ENCODE assay signal across 8 cellular contexts in genomic region chr17:9021985-9022552, GRCh38. TPM values are rescaled to one million over a fixed set of nuclear protein-coding genes. Genes with fewer than 3 reads are reported as not detected.
DNase-seq lines count a peak whose midpoint lies in the region; ATAC-seq and TF ChIP-seq lines count a peak whose summit lies in the region.

No MANE protein-coding gene starts in this region.

- peaks cover 5 to 20% of the 10 kb centered on the region in 2 donors for H3K4me1 ChIP-seq in esophagus (ENCODE audit: control insufficient read depth in 2 of 2, insufficient read depth in 2 of 2, low read length in 1 of 2)

- TF ChIP-seq CTCF in SU-DHL-6 (IDR thresholded peaks at IDR 0.05; ENCODE audit: insufficient read depth, low read length, poor library complexity, severe bottlenecking), result no peak

- WGBS in esophagus, 2 donors, result 1% methylated on average over 28 to 76 of the region's 76 CpGs

- H3K79me2 ChIP-seq in SU-DHL-6 (ENCODE audit: insufficient read depth, low read length), result no peaks in the 10 kb centered on the region

- no peaks in the 10 kb centered on the region for H3K9me3 Mint-ChIP-seq in natural killer cell treated with Interleukin-12 subunit alpha and Interleukin-12 subunit beta and Interleukin-15 and Interleukin-18, amount 100 ng/mL, for 72 hours

- H3K4me3 Mint-ChIP-seq in natural killer cell treated with Interleukin-12 subunit alpha and Interleukin-12 subunit beta and Interleukin-15 and Interleukin-18, amount 100 ng/mL, for 72 hours, result peak overlapping the region; percentile 81

- H3K9ac ChIP-seq in SU-DHL-6 (ENCODE audit: low read length), result no peak overlapping the region

- H3K27ac ChIP-seq in SU-DHL-6 (ENCODE audit: low read depth, low read length) (no peak overlapping the region), esophagus (ENCODE audit: low read depth in 2 of 2, low read length in 1 of 2) (peak overlapping the region; percentile 63 to 79)

- H3K9me2 ChIP-seq in SU-DHL-6 (replicated peaks; ENCODE audit: insufficient read depth, low read length), result no peaks in the 10 kb centered on the region

- ATAC-seq in natural killer cell treated with Interleukin-12 subunit alpha and Interleukin-12 subunit beta and Interleukin-15 and Interleukin-18, amount 100 ng/mL, for 72 hours, result peak in 1 of 2 donors; percentile 32

- H3F3A ChIP-seq in SU-DHL-6 (ENCODE audit: insufficient read depth), result no peaks in the 10 kb centered on the region

- H3K27me3 ChIP-seq in SU-DHL-6 (ENCODE audit: low read length), result no peaks in the 10 kb centered on the region
- H3K27me3 ChIP-seq in esophagus (ENCODE audit: control insufficient read depth in 1 of 2, insufficient read depth in 2 of 2, low read length in 2 of 2), result no peaks in the 10 kb centered on the region

- no peaks in the 10 kb centered on the region for H4K20me1 ChIP-seq in SU-DHL-6 (ENCODE audit: low read depth, low read length)

- H3K36me3 ChIP-seq in SU-DHL-6 (ENCODE audit: low read length) (no peaks in the 10 kb centered on the region), esophagus (ENCODE audit: control insufficient read depth in 2 of 2, insufficient read depth in 2 of 2, low read length in 1 of 2) (peaks cover 0 to 3% of the 10 kb centered on the region in 2 donors)

- H3K9me3 ChIP-seq in SU-DHL-6 (ENCODE audit: insufficient read depth, low read length) (no peaks in the 10 kb centered on the region), esophagus (ENCODE audit: control insufficient read depth in 2 of 2, insufficient read depth in 1 of 2, low read depth in 1 of 2, low read length in 1 of 2) (peaks cover 0 to 2% of the 10 kb centered on the region in 2 donors)

- no peaks in the 10 kb centered on the region for H3K36me3 Mint-ChIP-seq in natural killer cell treated with Interleukin-12 subunit alpha and Interleukin-12 subunit beta and Interleukin-15 and Interleukin-18, amount 100 ng/mL, for 72 hours

- H3K27me3 Mint-ChIP-seq in natural killer cell treated with Interleukin-12 subunit alpha and Interleukin-12 subunit beta and Interleukin-15 and Interleukin-18, amount 100 ng/mL, for 72 hours, result peaks cover 35 to 60% of the 10 kb centered on the region in 2 donors

- H3K4me3 ChIP-seq in SU-DHL-6 (ENCODE audit: insufficient read depth, low read length, poor library complexity, severe bottlenecking) (peak overlapping the region; percentile 63), esophagus (ENCODE audit: low read depth in 1 of 2, low read length in 2 of 2) (peak overlapping the region; percentile 63 to 68)

- DNase-seq in NCI-H1105 treated with DMSO at 0.1 percent for 48 hours (lab: John Stamatoyannopoulos, UW), result peak; percentile 20
- DNase-seq in NCI-H1105 (lab: John Stamatoyannopoulos, UW), result no peak
- no peak for DNase-seq in natural killer cell treated with Interleukin-12 subunit alpha and Interleukin-12 subunit beta and Interleukin-15 and Interleukin-18, amount 100 ng/mL, for 72 hours (ENCODE audit: low spot score)
- no peak for DNase-seq in GM19238 (ENCODE audit: insufficient read length, low spot score)
- DNase-seq in stimulated activated CD8-positive, alpha-beta memory T cell treated with anti-CD3 and anti-CD28 coated beads, Interleukin-4, amount 100 ng/mL, for 48 hours, result no peak
- no peak for DNase-seq in activated gamma-delta T cell treated with Interleukin-2 at 50 U/mL for 16 hours

- no peak overlapping the region for H3K27ac Mint-ChIP-seq in natural killer cell treated with Interleukin-12 subunit alpha and Interleukin-12 subunit beta and Interleukin-15 and Interleukin-18, amount 100 ng/mL, for 72 hours

- peak overlapping the region; percentile 63 for H3K4me2 ChIP-seq in SU-DHL-6 (ENCODE audit: low read depth, low read length, poor library complexity, severe bottlenecking)

- peaks cover 7 to 9% of the 10 kb centered on the region in 2 donors for H3K4me1 Mint-ChIP-seq in natural killer cell treated with Interleukin-12 subunit alpha and Interleukin-12 subunit beta and Interleukin-15 and Interleukin-18, amount 100 ng/mL, for 72 hours (ENCODE audit: low read depth in 2 of 2)

- no peak overlapping the region for H2AFZ ChIP-seq in SU-DHL-6 (ENCODE audit: low read depth, low read length, severe bottlenecking)

RNA-seq across cellular contexts. Expression of gene NTN1, which starts 0.8 kb away (rescaled TPM):
- polyA plus RNA-seq in esophagus, result 10 to 100 TPM; 10.3 to 12.3 TPM
- under 1 TPM; 0.10 to 0.20 TPM for total RNA-seq in natural killer cell treated with Interleukin-12 subunit alpha and Interleukin-12 subunit beta and Interleukin-15 and Interleukin-18, amount 100 ng/mL, for 72 hours

RNA-seq across cellular contexts. Expression of gene PIK3R5, which starts 56.6 kb away (rescaled TPM):
- polyA plus RNA-seq in esophagus, result 1 to 10 TPM; 1.1 to 1.3 TPM
- 100 to 1,000 TPM; 112 to 119 TPM for total RNA-seq in natural killer cell treated with Interleukin-12 subunit alpha and Interleukin-12 subunit beta and Interleukin-15 and Interleukin-18, amount 100 ng/mL, for 72 hours
